ENCODE assay signal across 26 cellular contexts in the genomic region with DNA sequence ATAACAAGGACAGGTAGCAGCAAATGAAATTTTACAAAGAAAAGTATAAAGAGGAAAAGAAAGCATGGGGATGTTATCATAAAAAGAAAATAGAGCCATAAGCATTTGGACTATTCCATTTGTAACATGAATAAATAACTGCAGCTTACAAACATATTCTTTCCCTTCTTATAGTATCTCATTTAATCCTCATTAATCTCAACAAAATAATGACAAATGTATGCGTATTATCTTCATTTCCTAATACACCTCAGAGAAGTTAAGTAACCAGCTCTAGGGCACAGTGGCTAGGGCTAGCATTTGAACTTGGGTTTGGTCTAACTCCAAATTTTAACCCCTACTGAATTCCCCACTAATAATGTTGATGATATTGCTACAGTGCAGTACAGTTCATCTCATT.
"Had no signal": no experiment of that assay in that cellular context is flagged by ENCODE, and none has a peak within 500 bp of the region (broad histone marks: within the 10 kb centered on the region; RNA-seq: fewer than 3 reads in every experiment).

No MANE protein-coding gene starts in this region.

- DNase-seq: colonic mucosa; cortex of kidney; dermis blood vessel endothelial cell; dorsolateral prefrontal cortex; effector CD4-positive, alpha-beta T cell; effector CD8-positive, alpha-beta T cell; effector memory CD4-positive, alpha-beta T cell; effector memory CD8-positive, alpha-beta T cell; endodermal cell; erythroblast; esophagus squamous epithelium; foreskin fibroblast; foreskin keratinocyte; foreskin melanocyte; gastrocnemius medialis; glutamatergic neuron; head of caudate nucleus; heart left ventricle; heart right ventricle had no signal

- H3K4me3 Mint-ChIP-seq: dendritic cell treated with granulocyte-macrophage colony-stimulating factor and Interleukin-4, amounts not matched to agents 40 ng/mL and 50 ng/mL, for 4 days; effector memory CD8-positive, alpha-beta T cell; endodermal cell had no signal

- H3K4me1 Mint-ChIP-seq: endodermal cell had no signal

- H3K4me3 ChIP-seq: colonic mucosa, coronary artery, dorsolateral prefrontal cortex, esophagus muscularis mucosa, esophagus squamous epithelium, gastrocnemius medialis, gastroesophageal sphincter, heart left ventricle, heart right ventricle, hepatocyte had no signal

- H3K27ac Mint-ChIP-seq: dendritic cell treated with granulocyte-macrophage colony-stimulating factor and Interleukin-4, amounts not matched to agents 40 ng/mL and 50 ng/mL, for 4 days; effector memory CD8-positive, alpha-beta T cell; endodermal cell had no signal

- H3K27me3 Mint-ChIP-seq: dendritic cell treated with granulocyte-macrophage colony-stimulating factor and Interleukin-4, amounts not matched to agents 40 ng/mL and 50 ng/mL, for 4 days; effector memory CD8-positive, alpha-beta T cell had no signal

- H3K4me1 ChIP-seq: colonic mucosa, esophagus muscularis mucosa, esophagus squamous epithelium, foreskin keratinocyte, gastrocnemius medialis, gastroesophageal sphincter, heart left ventricle, heart right ventricle had no signal

- H3K9me3 ChIP-seq: colonic mucosa, esophagus muscularis mucosa, esophagus squamous epithelium, gastrocnemius medialis, gastroesophageal sphincter, heart left ventricle, heart right ventricle had no signal

- H3K27ac ChIP-seq: colonic mucosa, coronary artery, dorsolateral prefrontal cortex, epithelial cell of prostate, esophagus muscularis mucosa, esophagus squamous epithelium, foreskin keratinocyte, gastrocnemius medialis, gastroesophageal sphincter, heart left ventricle, heart right ventricle, hepatocyte had no signal

- H3K36me3 ChIP-seq: colonic mucosa, esophagus muscularis mucosa, esophagus squamous epithelium, gastrocnemius medialis, gastroesophageal sphincter, heart left ventricle, heart right ventricle had no signal

- ATAC-seq: effector memory CD8-positive, alpha-beta T cell; esophagus mucosa; foreskin keratinocyte; gastrocnemius medialis; gastroesophageal sphincter; heart left ventricle; heart right ventricle had no signal
